8 cellular contexts compared by ENCODE assay signal in the genomic region with DNA sequence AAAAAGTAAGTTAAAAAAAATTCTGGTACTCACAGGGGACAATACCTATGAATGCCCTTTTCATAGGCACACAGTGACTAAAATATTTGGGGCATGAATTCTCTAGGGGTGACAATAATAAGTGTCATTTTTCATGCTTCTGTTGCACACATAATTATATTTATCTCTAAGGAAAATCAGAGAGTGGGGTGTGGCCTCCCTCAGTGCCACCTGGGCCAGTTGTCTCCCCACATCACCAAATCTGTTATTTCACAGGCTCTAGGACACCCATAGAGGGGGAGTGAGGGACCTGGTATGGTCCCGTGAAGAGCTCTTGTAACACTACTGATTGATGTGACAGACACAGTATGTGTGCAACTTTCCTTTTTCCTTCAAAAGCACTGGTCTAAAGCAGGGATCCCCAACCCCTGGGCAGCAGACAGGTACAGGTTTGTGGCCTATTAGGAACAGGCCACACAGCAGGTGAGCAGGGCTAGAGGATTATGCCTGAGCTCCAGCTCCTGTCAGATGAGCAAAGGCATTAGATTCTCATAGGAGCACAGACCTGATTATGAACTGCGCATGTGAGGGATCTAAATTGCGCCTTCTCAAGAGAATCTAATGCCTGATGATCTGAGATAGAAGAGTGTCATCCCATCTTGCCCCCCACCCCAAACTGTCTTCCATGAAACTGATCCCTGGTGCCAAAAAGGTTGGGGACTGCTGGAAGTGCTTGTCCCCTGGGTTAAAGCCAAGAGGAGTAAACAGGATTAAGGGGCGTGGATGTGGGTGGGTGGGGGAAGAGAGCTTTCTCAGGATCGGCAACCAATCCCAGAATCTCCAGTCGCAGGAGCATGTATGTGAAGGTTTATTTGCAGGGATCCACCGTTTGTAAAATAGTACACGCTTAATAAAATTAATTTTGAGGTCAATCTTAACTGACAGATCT. TPM values are rescaled to one million over a fixed set of nuclear protein-coding genes. Genes with fewer than 3 reads are reported as not detected.
DNase-seq lines count a peak whose midpoint lies in the region; ATAC-seq and TF ChIP-seq lines count a peak whose summit lies in the region.

No MANE protein-coding gene starts in this region.

- H3K4me2 ChIP-seq in KMS-11: peak overlapping the region; percentile 81

- peak overlapping the region; percentile 99 for H3K27ac Mint-ChIP-seq in Caco-2 (ENCODE audit: unreplicated experiment)
- H3K27ac Mint-ChIP-seq in activated naive CD8-positive, alpha-beta T cell: no peak overlapping the region

- no peaks in the 10 kb centered on the region for H3K4me1 ChIP-seq in Caco-2
- peaks cover 21% of the 10 kb centered on the region for H3K4me1 ChIP-seq in KMS-11 (ENCODE audit: low read depth, poor library complexity, severe bottlenecking)
- H3K4me1 ChIP-seq in right atrium auricular region: peaks cover 0 to 5% of the 10 kb centered on the region in 2 donors
- H3K4me1 ChIP-seq in skeletal muscle tissue (ENCODE audit: control insufficient read depth in 3 of 3, insufficient read depth in 3 of 3, low read length in 3 of 3): peaks cover 4 to 11% (median 10%) of the 10 kb centered on the region in 3 donors

- H3K4me1 Mint-ChIP-seq in Caco-2 (ENCODE audit: low read depth, unreplicated experiment): peaks cover 8% of the 10 kb centered on the region
- peaks cover 23% of the 10 kb centered on the region for H3K4me1 Mint-ChIP-seq in activated naive CD8-positive, alpha-beta T cell (ENCODE audit: low read depth)

- POLR2A ChIA-PET in Caco-2 (lab: Charles Lee): interaction anchor here (0.6 kb wide), 1 partner anchor 11 kb away, joined by 17 read pairs; no protein-coding TSS in a partner anchor

- no peaks in the 10 kb centered on the region for H3K36me3 ChIP-seq in Caco-2 (ENCODE audit: control insufficient read depth, insufficient read depth, low read length)
- no peaks in the 10 kb centered on the region for H3K36me3 ChIP-seq in KMS-11 (ENCODE audit: insufficient read depth)
- H3K36me3 ChIP-seq in right atrium auricular region: no peaks in the 10 kb centered on the region
- H3K36me3 ChIP-seq in skeletal muscle tissue (ENCODE audit: control insufficient read depth in 3 of 3, insufficient read depth in 3 of 3, low read length in 3 of 3): no peaks in the 10 kb centered on the region

- CTCF ChIA-PET in Caco-2 (lab: Charles Lee): interaction anchor here (1.0 kb wide), 1 partner anchor 398 kb away, joined by 3 read pairs; no protein-coding TSS in a partner anchor

- ATAC-seq in GM21526 (IDR thresholded peaks at IDR 0.05; ENCODE audit: low FRiP score, unreplicated experiment): no peak

- H3K27me3 ChIP-seq in Caco-2 (replicated peaks; ENCODE audit: control insufficient read depth, insufficient read depth, low read length) (no peaks in the 10 kb centered on the region), KMS-11 (ENCODE audit: insufficient read depth, low read depth) (no peaks in the 10 kb centered on the region), right atrium auricular region (no peaks in the 10 kb centered on the region), skeletal muscle tissue (ENCODE audit: control insufficient read depth in 3 of 3, insufficient read depth in 3 of 3, low read length in 3 of 3) (no peaks in the 10 kb centered on the region)

- no peaks in the 10 kb centered on the region for H3K9me3 ChIP-seq in Caco-2
- no peaks in the 10 kb centered on the region for H3K9me3 ChIP-seq in right atrium auricular region
- H3K9me3 ChIP-seq in skeletal muscle tissue (ENCODE audit: control insufficient read depth in 3 of 3, low read length in 3 of 3): no peaks in the 10 kb centered on the region

- intact Hi-C loops in Caco-2 (cut with micrococcal nuclease; ENCODE audit: unreplicated experiment): loop anchor here (1.0 to 10.0 kb wide), 3 partner anchors 56 to 674 kb away; a partner anchor contains a TSS

- DNase-seq in Caco-2 (peak in 1 of 2 experiments; percentile 11), right atrium auricular region (ENCODE audit: low spot score) (no peak), MV-4-11 (lab: John Stamatoyannopoulos, UW) (no peak)
- no peak for DNase-seq in stimulated activated CD4-positive, alpha-beta T cell treated with anti-CD3 and anti-CD28 coated beads, Interleukin-12 subunit alpha, Interleukin-12 subunit beta, amount 100 ng/mL, for 4 hours

- H2AFZ ChIP-seq in KMS-11 (ENCODE audit: low read depth): peak overlapping the region; percentile 98

- peak overlapping the region; percentile 99 for H3K4me3 Mint-ChIP-seq in Caco-2 (ENCODE audit: unreplicated experiment)
- peak overlapping the region; percentile 91 for H3K4me3 Mint-ChIP-seq in activated naive CD8-positive, alpha-beta T cell

- no peaks in the 10 kb centered on the region for H3K27me3 Mint-ChIP-seq in Caco-2 (ENCODE audit: insufficient read depth, unreplicated experiment)
- H3K27me3 Mint-ChIP-seq in activated naive CD8-positive, alpha-beta T cell: no peaks in the 10 kb centered on the region

- TSS peak; percentile 89 for BruUV-seq in Caco-2 (replicated peaks; lab: Mats Ljungman, UMichigan)

- H3K27ac ChIP-seq in KMS-11: peak overlapping the region; percentile 66
- H3K27ac ChIP-seq in right atrium auricular region: peak overlapping the region; percentile 90 to 96
- peak overlapping the region; percentile 89 for H3K27ac ChIP-seq in skeletal muscle tissue (ENCODE audit: low read depth, low read length)

- H3K9me3 Mint-ChIP-seq in Caco-2 (ENCODE audit: unreplicated experiment): no peaks in the 10 kb centered on the region
- no peaks in the 10 kb centered on the region for H3K9me3 Mint-ChIP-seq in activated naive CD8-positive, alpha-beta T cell (ENCODE audit: low read depth)

- peaks cover 11% of the 10 kb centered on the region for H3K36me3 Mint-ChIP-seq in Caco-2 (ENCODE audit: insufficient read depth, unreplicated experiment)
- H3K36me3 Mint-ChIP-seq in activated naive CD8-positive, alpha-beta T cell: peaks cover 5% of the 10 kb centered on the region

- H3K9ac ChIP-seq in KMS-11 (peak overlapping the region; percentile 81), skeletal muscle tissue (ENCODE audit: low read depth in 1 of 3, low read length in 3 of 3) (peak overlapping the region; percentile 85 to 92 (median 90))

- no peaks in the 10 kb centered on the region for H4K20me1 ChIP-seq in KMS-11 (ENCODE audit: insufficient read depth)

- H3K79me2 ChIP-seq in KMS-11 (ENCODE audit: insufficient read depth, low read depth): no peaks in the 10 kb centered on the region

- TF ChIP-seq CTCF in Caco-2 (IDR thresholded peaks at IDR 0.05; ENCODE audit: insufficient read depth in 1 of 2, low read depth in 1 of 2, low read length in 1 of 2, severe bottlenecking in 1 of 2, unreplicated experiment in 1 of 2) (no peak), KMS-11 (conservative IDR thresholded peaks at IDR 0.05; ENCODE audit: low read depth, low read length) (no peak), right atrium auricular region (IDR thresholded peaks at IDR 0.05) (no peak)

- peak overlapping the region; percentile 49 for H3K4me3 ChIP-seq in Caco-2 (ENCODE audit: low read depth, low read length)
- no peak overlapping the region for H3K4me3 ChIP-seq in KMS-11 (IDR thresholded peaks at IDR 0.05; ENCODE audit: insufficient read depth, low read depth, low read length)
- H3K4me3 ChIP-seq in right atrium auricular region: peak overlapping the region; percentile 47 to 58
- H3K4me3 ChIP-seq in skeletal muscle tissue (ENCODE audit: low read length in 3 of 3): peak overlapping the region; percentile 77 to 91 (median 86)

RNA-seq across cellular contexts. Expression of a gene that starts 0.8 kb away (rescaled TPM):
- 1.7 TPM in 1 of 2 replicates, not detected in the other for total RNA-seq in Caco-2 (2022)
- total RNA-seq in right atrium auricular region: 1 to 10 TPM in 1 of 2 donors, not detected in 1; 3.3 TPM
- 15.7 TPM for total RNA-seq in skeletal muscle tissue

RNA-seq across cellular contexts. Expression of a gene that starts 57.9 kb away (rescaled TPM):
- total RNA-seq in Caco-2 (2022) (22.1 and 24.0 TPM in 2 replicates), right atrium auricular region (1 to 10 TPM; 5.7 to 9.4 TPM), skeletal muscle tissue (7.3 TPM)
